Comparison of ENCODE assay signal across 8 cellular contexts in genomic region chr3:150737874-150738679, GRCh38. TPM values are rescaled to one million over a fixed set of nuclear protein-coding genes. Genes with fewer than 3 reads are reported as not detected.
DNase-seq lines count a peak whose midpoint lies in the region; ATAC-seq and TF ChIP-seq lines count a peak whose summit lies in the region.

No MANE protein-coding gene starts in this region.

- H3K4me1 ChIP-seq in CD4-positive, alpha-beta memory T cell (ENCODE audit: insufficient read depth, low read length) = peaks cover 47% of the 10 kb centered on the region
- H3K4me1 ChIP-seq in GM23338 (ENCODE audit: insufficient read depth) = peaks cover 18% of the 10 kb centered on the region; the same call in 1 of the 2 replicates
- peaks cover 23% of the 10 kb centered on the region for H3K4me1 ChIP-seq in OCI-LY7 (ENCODE audit: insufficient read depth, low read length, poor library complexity, severe bottlenecking)

- H3K4me3 ChIP-seq in CD4-positive, alpha-beta memory T cell (ENCODE audit: low read length in 2 of 2) = no peak overlapping the region
- no peak overlapping the region for H3K4me3 ChIP-seq in GM23338
- H3K4me3 ChIP-seq in OCI-LY7 (ENCODE audit: low read depth, low read length, poor library complexity, severe bottlenecking) = no peak overlapping the region

- H3K36me3 Mint-ChIP-seq in CD4-positive, alpha-beta memory T cell = peaks cover 18 to 22% of the 10 kb centered on the region in 2 donors
- H3K36me3 Mint-ChIP-seq in GM23338 (ENCODE audit: low read depth) = no peaks in the 10 kb centered on the region
- H3K36me3 Mint-ChIP-seq in stimulated activated effector memory CD8-positive, alpha-beta T cell treated with anti-CD3 and anti-CD28 coated beads, Interleukin-12 subunit alpha, Interleukin-12 subunit beta, amount 100 ng/mL, for 72 hours = peaks cover 54% of the 10 kb centered on the region

- POLR2A ChIA-PET in CD4-positive, alpha-beta memory T cell (lab: Charles Lee; ENCODE audit: partially characterized antibody) = interaction anchor here (0.7 to 1.1 kb wide), 2 partner anchors 13 to 25 kb away, joined by 3 to 7 read pairs; partner anchors contain the start of gene SIAH2
- POLR2A ChIA-PET in OCI-LY7 (lab: Charles Lee) = interaction anchor here (0.6 to 1.6 kb wide), 6 partner anchors 9 to 329 kb away, joined by 3 to 6 read pairs (median 3); no protein-coding TSS in a partner anchor

- TF ChIP-seq CTCF in GM23338 (conservative IDR thresholded peaks at IDR 0.05; ENCODE audit: low read depth in 2 of 2) = no peak
- no peak for TF ChIP-seq CTCF in OCI-LY7 (conservative IDR thresholded peaks at IDR 0.05; ENCODE audit: low read length)

- peak overlapping the region in 5 of 7 donors; percentile 1 to 89 (median 36) for H3K27ac Mint-ChIP-seq in CD4-positive, alpha-beta memory T cell
- H3K27ac Mint-ChIP-seq in GM23338 = no peak overlapping the region
- peak overlapping the region; percentile 92 for H3K27ac Mint-ChIP-seq in stimulated activated effector memory CD8-positive, alpha-beta T cell treated with anti-CD3 and anti-CD28 coated beads, Interleukin-12 subunit alpha, Interleukin-12 subunit beta, amount 100 ng/mL, for 72 hours

- peaks cover 29 to 60% (median 45%) of the 10 kb centered on the region in 4 donors for H3K4me1 Mint-ChIP-seq in CD4-positive, alpha-beta memory T cell
- H3K4me1 Mint-ChIP-seq in GM23338 = peaks cover 31% of the 10 kb centered on the region
- H3K4me1 Mint-ChIP-seq in stimulated activated effector memory CD8-positive, alpha-beta T cell treated with anti-CD3 and anti-CD28 coated beads, Interleukin-12 subunit alpha, Interleukin-12 subunit beta, amount 100 ng/mL, for 72 hours = peaks cover 86% of the 10 kb centered on the region

- DNase-seq in CD4-positive, alpha-beta memory T cell = peak in 1 of 5 donors; percentile 43
- DNase-seq in GM23338 (ENCODE audit: low spot score) = peak; percentile 22
- DNase-seq in OCI-LY7 (ENCODE audit: low spot score) = no peak
- DNase-seq in erythroblast (lab: John Stamatoyannopoulos, UW) = peak; percentile 90 to 92
- peak in 1 of 2 donors; percentile 72 for DNase-seq in stimulated activated effector memory CD8-positive, alpha-beta T cell treated with anti-CD3 and anti-CD28 coated beads, Interleukin-12 subunit alpha, Interleukin-12 subunit beta, amount 100 ng/mL, for 72 hours (ENCODE audit: low spot score in 2 of 2)
- DNase-seq in Ammon's horn (ENCODE audit: low spot score) = no peak
- no peak for DNase-seq in ureter (ENCODE audit: low spot score)
- no peak for DNase-seq in GM19240 (ENCODE audit: insufficient read length, low spot score)

- H3K4me2 ChIP-seq in GM23338 = no peak overlapping the region
- H3K4me2 ChIP-seq in OCI-LY7 (ENCODE audit: low read length) = peak overlapping the region; percentile 67

- H3K9me3 Mint-ChIP-seq in CD4-positive, alpha-beta memory T cell = peaks cover 0 to 2% (median 0%) of the 10 kb centered on the region in 8 donors
- H3K9me3 Mint-ChIP-seq in GM23338 = no peaks in the 10 kb centered on the region
- H3K9me3 Mint-ChIP-seq in stimulated activated effector memory CD8-positive, alpha-beta T cell treated with anti-CD3 and anti-CD28 coated beads, Interleukin-12 subunit alpha, Interleukin-12 subunit beta, amount 100 ng/mL, for 72 hours = no peaks in the 10 kb centered on the region

- H3F3A ChIP-seq in GM23338 (replicated peaks; ENCODE audit: low read depth) = no peaks in the 10 kb centered on the region

- H3K79me2 ChIP-seq in GM23338 (replicated peaks; ENCODE audit: insufficient read depth) (no peaks in the 10 kb centered on the region), OCI-LY7 (ENCODE audit: insufficient read depth, low read depth, low read length) (no peaks in the 10 kb centered on the region)

- CTCF ChIA-PET in CD4-positive, alpha-beta memory T cell (lab: Charles Lee; ENCODE audit: partially characterized antibody) = interaction anchor here (1.0 to 1.6 kb wide), 3 partner anchors 16 to 50 kb away, joined by 3 to 6 read pairs (median 5); no protein-coding TSS in a partner anchor
- CTCF ChIA-PET in OCI-LY7 (lab: Charles Lee; ENCODE audit: unreplicated experiment) = interaction anchor here (1.2 kb wide), 1 partner anchor 9 kb away, joined by 3 read pairs; no protein-coding TSS in a partner anchor

- no peaks in the 10 kb centered on the region for H3K9me3 ChIP-seq in CD4-positive, alpha-beta memory T cell (ENCODE audit: control insufficient read depth in 1 of 2, low read length in 2 of 2)
- H3K9me3 ChIP-seq in OCI-LY7 (ENCODE audit: low read length) = no peaks in the 10 kb centered on the region

- H4K20me1 ChIP-seq in GM23338 (replicated peaks; ENCODE audit: insufficient read depth) (no peaks in the 10 kb centered on the region), OCI-LY7 (ENCODE audit: insufficient read depth, low read length) (no peaks in the 10 kb centered on the region)

- H3K27ac ChIP-seq in CD4-positive, alpha-beta memory T cell (ENCODE audit: low read depth, low read length) = no peak overlapping the region
- H3K27ac ChIP-seq in GM23338 (ENCODE audit: low read depth) = no peak overlapping the region
- H3K27ac ChIP-seq in OCI-LY7 (ENCODE audit: low read depth, low read length, poor library complexity, severe bottlenecking) = no peak overlapping the region

- no peak overlapping the region for H3K4me3 Mint-ChIP-seq in CD4-positive, alpha-beta memory T cell
- no peak overlapping the region for H3K4me3 Mint-ChIP-seq in GM23338
- H3K4me3 Mint-ChIP-seq in stimulated activated effector memory CD8-positive, alpha-beta T cell treated with anti-CD3 and anti-CD28 coated beads, Interleukin-12 subunit alpha, Interleukin-12 subunit beta, amount 100 ng/mL, for 72 hours = peak overlapping the region; percentile 65

- no peaks in the 10 kb centered on the region for H3K27me3 ChIP-seq in CD4-positive, alpha-beta memory T cell (ENCODE audit: insufficient read depth, low read length)
- no peaks in the 10 kb centered on the region for H3K27me3 ChIP-seq in GM23338 (ENCODE audit: insufficient read depth)

- intact Hi-C loops in CD4-positive, alpha-beta memory T cell (cut with micrococcal nuclease) = no loop called here
- intact Hi-C loops in OCI-LY7 (cut with micrococcal nuclease; ENCODE audit: unreplicated experiment) = loop anchor here (2.0 kb wide), 1 partner anchor 25 kb away; the partner anchor contains the start of gene SIAH2

- peaks cover 20% of the 10 kb centered on the region for H3K36me3 ChIP-seq in CD4-positive, alpha-beta memory T cell (ENCODE audit: insufficient read depth, low read length)
- H3K36me3 ChIP-seq in GM23338 (ENCODE audit: insufficient read depth) (no peaks in the 10 kb centered on the region), OCI-LY7 (ENCODE audit: insufficient read depth, low read length) (0 out of 2 replicates have a peak, but pooled peaks cover 7% of the 10 kb centered on the region)

- ATAC-seq in GM23338 = peak; percentile 64
- ATAC-seq in stimulated activated effector memory CD8-positive, alpha-beta T cell treated with anti-CD3 and anti-CD28 coated beads, Interleukin-12 subunit alpha, Interleukin-12 subunit beta, amount 100 ng/mL, for 72 hours = peak; percentile 90

- peak; percentile 27 for TF ChIP-seq POLR2A in erythroblast (IDR thresholded peaks at IDR 0.05; ENCODE audit: low read length)

- BruUV-seq in OCI-LY7 (replicated peaks; lab: Mats Ljungman, UMichigan) = no TSS peak

- H3K9me2 ChIP-seq in GM23338 (ENCODE audit: insufficient read depth) (no peaks in the 10 kb centered on the region), OCI-LY7 (ENCODE audit: insufficient read depth, low read length) (no peaks in the 10 kb centered on the region)

- no peaks in the 10 kb centered on the region for H3K27me3 Mint-ChIP-seq in CD4-positive, alpha-beta memory T cell
- H3K27me3 Mint-ChIP-seq in GM23338 (ENCODE audit: insufficient read depth, low read depth, poor library complexity) = no peaks in the 10 kb centered on the region

- H2AFZ ChIP-seq in GM23338 (no peak overlapping the region), OCI-LY7 (ENCODE audit: low read length) (peak overlapping the region; percentile 83; the same call in 1 of the 2 replicates)

TF ChIP-seq in GM23338, 12 proteins besides CTCF, POLR2A, EP300 and RAD21 (continues in another document):
- TF ChIP-seq ZNF331 (CRISPR knock-in tag; IDR thresholded peaks at IDR 0.05; ENCODE audit: low read depth) (no peak), NANOG (IDR thresholded peaks at IDR 0.05; ENCODE audit: borderline replicate concordance) (no peak)

RNA-seq across cellular contexts. Expression of gene SIAH2, which starts 24.9 kb away (rescaled TPM):
- total RNA-seq in CD4-positive, alpha-beta memory T cell = 10 to 100 TPM; 28.3 to 29.5 TPM
- 10 to 100 TPM; 35.9 to 48.3 TPM for polyA plus RNA-seq in CD4-positive, alpha-beta memory T cell
- 15.3 and 28.8 TPM in 2 replicates for total RNA-seq in GM23338 (2014; rRNA removed; shearing (Covaris generic))
- 6.3 and 6.4 TPM in 2 replicates for polyA plus RNA-seq in GM23338 (2016; fragmentation: Nextera tagmentation; extraction: Ambion mirVana)
- 22.2 and 22.7 TPM in 2 replicates for total RNA-seq in OCI-LY7 (2014; rRNA removed; shearing (Covaris generic))
- total RNA-seq in OCI-LY7 (2022) = 23.5 and 29.1 TPM in 2 replicates
- total RNA-seq in ureter = 29.9 TPM

RNA-seq across cellular contexts. Expression of gene ERICH6, which starts 34.4 kb away (rescaled TPM):
- not detected for total RNA-seq in CD4-positive, alpha-beta memory T cell
- polyA plus RNA-seq in CD4-positive, alpha-beta memory T cell = under 1 TPM in 1 of 2 donors, not detected in 1; 0.75 TPM
- not detected in 2 replicates for total RNA-seq in GM23338 (2014; rRNA removed; shearing (Covaris generic))
- polyA plus RNA-seq in GM23338 (2016; fragmentation: Nextera tagmentation; extraction: Ambion mirVana) = 0.19 and 0.32 TPM in 2 replicates
- total RNA-seq in OCI-LY7 (2014; rRNA removed; shearing (Covaris generic)) = 0.41 TPM in 1 of 2 replicates, not detected in the other
- 0.38 TPM in 1 of 2 replicates, not detected in the other for total RNA-seq in OCI-LY7 (2022)
- 0.36 TPM for total RNA-seq in ureter

Comparison
In these comparisons a context has a peak if more than half of its experiments do, and no peak if none do; other contexts are left out.
1. DNase-seq: peak in GM23338 (single experiment) and erythroblast (2 of 2); none in OCI-LY7 (single experiment), Ammon's horn (single experiment), ureter (single experiment) and GM19240 (single experiment).